1 cellular context compared by ENCODE assay signal in genomic region chr20:63846128-63846771, GRCh38.
TF ChIP-seq lines count a peak whose summit lies in the region.

No MANE protein-coding gene starts in this region.

TF ChIP-seq in HepG2, 621 proteins besides CTCF, POLR2A, EP300 and RAD21 (continued from another document and continues in another):
- TF ChIP-seq GLMP (CRISPR knock-in tag; IDR thresholded peaks at IDR 0.05; ENCODE audit: borderline replicate concordance) (no peak), SNAPC2 (CRISPR knock-in tag; IDR thresholded peaks at IDR 0.05) (peak; percentile 61; the same call in 1 of the 2 replicates), PRPF4 (IDR thresholded peaks at IDR 0.05; ENCODE audit: low read depth, low read length, poor library complexity, severe bottlenecking) (no peak), KLF16 (CRISPR knock-in tag; IDR thresholded peaks at IDR 0.05) (peak in 1 of 2 experiments; percentile 49; a peak in 1 of 4 replicates), SP5 (CRISPR knock-in tag; IDR thresholded peaks at IDR 0.05; ENCODE audit: borderline replicate concordance, low read depth) (peak; percentile 81), SP140L (CRISPR knock-in tag; IDR thresholded peaks at IDR 0.05; ENCODE audit: borderline replicate concordance) (no peak), ZNF362 (CRISPR knock-in tag; IDR thresholded peaks at IDR 0.05; ENCODE audit: borderline replicate concordance) (peak; percentile 92), HNF1B (CRISPR knock-in tag; IDR thresholded peaks at IDR 0.05) (no peak), TCF12 (IDR thresholded peaks at IDR 0.05) (no peak), TCF12 (CRISPR knock-in tag; IDR thresholded peaks at IDR 0.05) (no peak), ZBTB42 (CRISPR knock-in tag; IDR thresholded peaks at IDR 0.05) (no peak), MAF1 (CRISPR knock-in tag; IDR thresholded peaks at IDR 0.05; ENCODE audit: borderline replicate concordance) (no peak), ZNF512B (CRISPR knock-in tag; IDR thresholded peaks at IDR 0.05; ENCODE audit: borderline replicate concordance) (0 out of 2 replicates have a peak, but pooled peaks have one; percentile 68), FOXK1 (CRISPR knock-in tag; IDR thresholded peaks at IDR 0.05; ENCODE audit: borderline replicate concordance, low read depth) (no peak), SKIL (CRISPR knock-in tag; IDR thresholded peaks at IDR 0.05; ENCODE audit: borderline replicate concordance) (peak; percentile 68; the same call in 1 of the 2 replicates), ZNF749 (CRISPR knock-in tag; IDR thresholded peaks at IDR 0.05; ENCODE audit: borderline replicate concordance) (no peak), ZFX (CRISPR knock-in tag; IDR thresholded peaks at IDR 0.05; ENCODE audit: low read depth) (peak; percentile 4; the same call in 1 of the 2 replicates), ZSCAN25 (CRISPR knock-in tag; IDR thresholded peaks at IDR 0.05) (peak; percentile 76), CSRNP1 (CRISPR knock-in tag; IDR thresholded peaks at IDR 0.05) (peak; percentile 68; the same call in 1 of the 2 replicates), NFE2L2 (IDR thresholded peaks at IDR 0.05; ENCODE audit: low read length) (no peak), HMGA1 (CRISPR knock-in tag; conservative IDR thresholded peaks at IDR 0.05) (no peak), TARDBP (CRISPR knock-in tag; IDR thresholded peaks at IDR 0.05) (peak; percentile 77), ZNF772 (CRISPR knock-in tag; IDR thresholded peaks at IDR 0.05) (0 out of 2 replicates have a peak, but pooled peaks have one; percentile 41), HNRNPLL (IDR thresholded peaks at IDR 0.05; ENCODE audit: low read depth, low read length, poor library complexity, severe bottlenecking) (peak; percentile 40), ZNF563 (CRISPR knock-in tag; IDR thresholded peaks at IDR 0.05) (peak; percentile 16; the same call in 1 of the 2 replicates), ZNF639 (CRISPR knock-in tag; conservative IDR thresholded peaks at IDR 0.05) (no peak), FUBP1 (CRISPR knock-in tag; IDR thresholded peaks at IDR 0.05; ENCODE audit: borderline replicate concordance) (no peak), SRSF1 (optimal IDR thresholded peaks at IDR 0.05; ENCODE audit: low read depth, low read length) (peak; percentile 32), RARA (CRISPR knock-in tag; IDR thresholded peaks at IDR 0.05) (peak; percentile 86), NFAT5 (CRISPR knock-in tag; IDR thresholded peaks at IDR 0.05) (0 out of 2 replicates have a peak, but pooled peaks have one; percentile 31), LCORL (IDR thresholded peaks at IDR 0.05) (no peak), LCORL (CRISPR knock-in tag; IDR thresholded peaks at IDR 0.05) (peak; percentile 74; the same call in 1 of the 2 replicates), ZNF225 (CRISPR knock-in tag; IDR thresholded peaks at IDR 0.05) (0 out of 2 replicates have a peak, but pooled peaks have one; percentile 15), ZNF280B (CRISPR knock-in tag; IDR thresholded peaks at IDR 0.05; ENCODE audit: borderline replicate concordance) (no peak), KLF6 (CRISPR knock-in tag; IDR thresholded peaks at IDR 0.05) (no peak), ELF1 (CRISPR knock-in tag; IDR thresholded peaks at IDR 0.05) (no peak), FOXP1 (IDR thresholded peaks at IDR 0.05) (no peak), FOXP1 (CRISPR knock-in tag; IDR thresholded peaks at IDR 0.05) (peak; percentile 24; the same call in 1 of the 2 replicates)
